In the genomic region with DNA sequence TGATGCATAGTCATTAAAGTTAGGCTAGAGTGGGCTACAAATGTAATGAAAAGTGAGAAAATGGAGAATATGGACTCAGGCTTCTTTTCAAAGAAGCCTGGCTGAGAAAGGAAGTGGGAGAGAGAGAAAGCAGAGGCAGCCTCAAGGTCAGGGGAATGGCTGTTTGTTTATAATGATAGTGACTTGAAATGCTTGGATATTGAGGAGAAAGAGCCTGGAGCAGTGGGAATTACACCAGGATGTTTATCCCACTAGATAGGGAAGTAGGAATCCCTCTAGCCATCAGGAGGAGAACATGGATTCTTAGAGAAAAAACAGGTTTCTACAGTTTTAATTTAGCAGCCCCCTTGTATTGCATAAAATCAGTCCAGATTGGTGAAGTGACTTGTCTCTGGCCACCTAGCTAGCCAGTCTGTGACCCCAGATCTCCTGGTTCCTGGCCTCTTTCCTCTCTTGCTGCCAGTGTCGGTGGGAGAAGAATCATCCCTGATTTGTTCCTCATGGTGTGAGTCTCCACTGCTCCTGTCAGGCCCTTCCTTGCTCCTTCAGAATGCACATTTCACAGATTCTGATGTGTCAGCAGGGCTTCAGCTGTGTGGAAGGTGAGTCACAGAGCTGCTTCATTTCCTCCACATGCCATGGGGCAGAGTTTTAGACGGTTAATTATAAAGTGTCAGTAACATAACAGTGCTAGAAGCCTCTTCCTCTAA, we compare ENCODE assay signal across 1 cellular context.
TF ChIP-seq lines count a peak whose summit lies in the region.

No MANE protein-coding gene starts in this region.

TF ChIP-seq in IMR-90, 13 proteins besides CTCF, POLR2A, EP300 and RAD21:
- TF ChIP-seq NFE2L2 (IDR thresholded peaks at IDR 0.05; ENCODE audit: low read depth, low read length) (no peak), FOS (IDR thresholded peaks at IDR 0.05; ENCODE audit: low read depth, low read length) (peak; percentile 68), RFX5 (IDR thresholded peaks at IDR 0.05; ENCODE audit: low read depth, low read length) (no peak), BHLHE40 (IDR thresholded peaks at IDR 0.05; ENCODE audit: low read depth, low read length) (peak; percentile 56; the same call in 1 of the 2 replicates), MAFK (IDR thresholded peaks at IDR 0.05; ENCODE audit: low read depth, low read length) (peak; percentile 95), MXI1 (IDR thresholded peaks at IDR 0.05; ENCODE audit: borderline replicate concordance, low read depth, low read length) (peak; percentile 89)
